ENCODE assay signal across 1 cellular context in genomic region chr20:25720285-25720684, GRCh38.
TF ChIP-seq lines count a peak whose summit lies in the region.

No MANE protein-coding gene starts in this region.

TF ChIP-seq in HepG2, 621 proteins besides CTCF, POLR2A, EP300 and RAD21:
- TF ChIP-seq HMGXB3 (CRISPR knock-in tag; IDR thresholded peaks at IDR 0.05; ENCODE audit: borderline replicate concordance) (no peak), KDM5A (IDR thresholded peaks at IDR 0.05; ENCODE audit: borderline replicate concordance, low read length) (no peak)
